In the genomic region with DNA sequence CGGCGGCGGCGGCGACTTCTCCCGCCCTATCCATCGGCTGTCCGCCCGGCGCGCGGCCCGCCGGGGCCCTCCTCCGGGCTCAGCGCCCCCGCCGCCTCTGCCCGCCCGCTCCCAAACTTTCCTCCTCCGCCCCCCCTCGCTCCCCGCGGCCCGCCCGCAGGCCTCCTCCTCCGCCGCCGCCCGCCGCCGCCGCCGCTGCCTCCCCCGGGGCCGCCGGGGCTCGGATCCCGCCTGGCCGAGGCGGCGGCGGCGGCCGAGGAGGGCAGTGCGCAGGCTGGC, we compare ENCODE assay signal across 8 cellular contexts. TPM values are rescaled to one million over a fixed set of nuclear protein-coding genes. Genes with fewer than 3 reads are reported as not detected.
A peak's percentile ranks its signal among the peaks of the same experiment; 100 is the strongest.
DNase-seq lines count a peak whose midpoint lies in the region; ATAC-seq and TF ChIP-seq lines count a peak whose summit lies in the region.

No MANE protein-coding gene starts in this region.

- no peak overlapping the region for H2BK5ac ChIP-seq in trophoblast cell (ENCODE audit: low read depth, low read length, poor library complexity)

- intact Hi-C loops in colonic mucosa (cut with DNase I) = no loop called here

- no peak overlapping the region for H4K12ac ChIP-seq in trophoblast cell (ENCODE audit: low read depth, low read length)

- no peak overlapping the region for H4K8ac ChIP-seq in trophoblast cell (ENCODE audit: low read depth, low read length)

- peak; percentile 8 for ATAC-seq in HG03520 (IDR thresholded peaks at IDR 0.05; ENCODE audit: unreplicated experiment)
- ATAC-seq in GM19023 (IDR thresholded peaks at IDR 0.05; ENCODE audit: unreplicated experiment) = no peak

- H2BK12ac ChIP-seq in trophoblast cell (ENCODE audit: low read length) = no peak overlapping the region

- peak overlapping the region; percentile 38 for H3K4me2 ChIP-seq in trophoblast cell (ENCODE audit: low read length)

- H3K23ac ChIP-seq in trophoblast cell (ENCODE audit: low read length) = no peak overlapping the region

- H3K4ac ChIP-seq in trophoblast cell (ENCODE audit: low read depth, low read length) = no peak overlapping the region

- H3K9ac ChIP-seq in ES-I3 (ENCODE audit: low read depth, low read length) (peak overlapping the region; percentile 69; the same call in 1 of the 2 replicates), colonic mucosa (ENCODE audit: low read depth in 2 of 2, low read length in 2 of 2) (peak overlapping the region in 1 of 2 donors; percentile 58), trophoblast cell (ENCODE audit: low read length) (no peak overlapping the region)

- H3K9me3 ChIP-seq in ES-I3 (ENCODE audit: control insufficient read depth, insufficient read depth, low read length) = no peaks in the 10 kb centered on the region
- no peaks in the 10 kb centered on the region for H3K9me3 ChIP-seq in colonic mucosa
- no peaks in the 10 kb centered on the region for H3K9me3 ChIP-seq in trophoblast cell (ENCODE audit: insufficient read depth, low read depth, low read length)

- no peaks in the 10 kb centered on the region for H3K36me3 ChIP-seq in ES-I3 (ENCODE audit: insufficient read depth, low read length)
- H3K36me3 ChIP-seq in colonic mucosa = no peaks in the 10 kb centered on the region
- H3K36me3 ChIP-seq in trophoblast cell (ENCODE audit: control insufficient read depth in 1 of 2, insufficient read depth in 2 of 2, low read length in 2 of 2) = no peaks in the 10 kb centered on the region

- H3K14ac ChIP-seq in trophoblast cell (ENCODE audit: low read length) = no peak overlapping the region

- H3K4me3 ChIP-seq in colonic mucosa = peak overlapping the region; percentile 59
- peak overlapping the region; percentile 90 for H3K4me3 ChIP-seq in trophoblast cell (ENCODE audit: low read depth, low read length)

- TF ChIP-seq CTCF in colonic mucosa (IDR thresholded peaks at IDR 0.05) = no peak

- H3K79me2 ChIP-seq in trophoblast cell (ENCODE audit: control insufficient read depth, insufficient read depth, low read length, poor library complexity) = peaks cover 8% of the 10 kb centered on the region

- peaks cover 15% of the 10 kb centered on the region for H3K79me1 ChIP-seq in trophoblast cell (ENCODE audit: low read length)

- DNase-seq in colonic mucosa (no peak), trophoblast cell (no peak), Ammon's horn (ENCODE audit: low spot score) (no peak), dermis blood vessel endothelial cell (no peak), middle frontal gyrus (ENCODE audit: extremely low spot score, low spot score) (no peak)

- H3K27ac ChIP-seq in colonic mucosa = peak overlapping the region; percentile 87
- H3K27ac ChIP-seq in trophoblast cell (ENCODE audit: low read depth, low read length) = peak overlapping the region; percentile 82

- no peak overlapping the region for H3K18ac ChIP-seq in trophoblast cell (ENCODE audit: low read length)

- H3K4me1 ChIP-seq in ES-I3 (ENCODE audit: insufficient read depth, low read length) (0 out of 2 replicates have a peak, but pooled peaks cover 5% of the 10 kb centered on the region), colonic mucosa (peaks cover 3% of the 10 kb centered on the region), trophoblast cell (ENCODE audit: control insufficient read depth in 1 of 2, insufficient read depth in 2 of 2, low read length in 2 of 2) (peaks cover 3 to 4% of the 10 kb centered on the region in 2 experiments)

- WGBS in trophoblast cell (ENCODE audit: extremely low coverage, insufficient coverage, insufficient read length) = no CpG with 5 or more reads among the region's 46 CpGs

- H2AFZ ChIP-seq in trophoblast cell (ENCODE audit: insufficient read depth, low read length, poor library complexity) = no peak overlapping the region

- H2BK120ac ChIP-seq in trophoblast cell (ENCODE audit: insufficient read depth, low read length, poor library complexity) = no peak overlapping the region

- H4K91ac ChIP-seq in trophoblast cell (ENCODE audit: low read depth, low read length) = peak overlapping the region; percentile 48

- H3K27me3 ChIP-seq in colonic mucosa (no peaks in the 10 kb centered on the region), trophoblast cell (ENCODE audit: insufficient read depth, low read length) (no peaks in the 10 kb centered on the region)

- no peak overlapping the region for H2AK5ac ChIP-seq in trophoblast cell (ENCODE audit: low read length)

RNA-seq across cellular contexts. Expression of gene PBX3, which starts 0.5 kb away (rescaled TPM):
- 10 to 100 TPM; 15.1 to 21.1 TPM for total RNA-seq in colonic mucosa
- polyA plus RNA-seq in trophoblast cell (2013) = 23.6 and 26.4 TPM in 2 replicates
- 10.2 and 12.3 TPM in 2 replicates for total RNA-seq in dermis blood vessel endothelial cell

RNA-seq across cellular contexts. Expression of gene MAPKAP1, which starts 39.7 kb away (rescaled TPM):
- total RNA-seq in colonic mucosa = 10 to 100 TPM; 54.9 to 70.1 TPM
- 64.3 and 64.4 TPM in 2 replicates for polyA plus RNA-seq in trophoblast cell (2013)
- 82.5 and 84.4 TPM in 2 replicates for total RNA-seq in dermis blood vessel endothelial cell
